3 cellular contexts compared by ENCODE assay signal in the genomic region with DNA sequence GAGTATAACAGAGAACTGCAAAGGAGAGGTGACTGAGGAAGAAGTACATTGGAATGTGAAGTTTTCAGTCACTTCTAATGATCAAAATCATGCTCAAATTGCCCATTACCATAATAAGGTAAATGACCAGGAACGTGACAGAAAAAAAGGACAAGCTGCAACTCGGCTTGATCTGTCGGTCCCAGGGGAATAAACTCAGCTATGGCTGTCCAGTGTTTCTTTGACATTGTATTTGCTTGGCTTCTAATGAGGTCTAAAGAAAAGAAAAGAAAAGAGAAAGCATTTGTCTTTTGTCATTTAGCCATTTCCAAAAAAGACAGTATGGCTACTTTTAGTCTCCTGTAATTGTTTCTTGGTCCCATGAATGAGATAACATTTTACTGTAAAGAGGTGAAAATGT.
"Had no signal": no experiment of that assay in that cellular context is flagged by ENCODE, and none has a peak within 500 bp of the region (broad histone marks: within the 10 kb centered on the region; RNA-seq: fewer than 3 reads in every experiment).

No MANE protein-coding gene starts in this region.

- H3K4me3 ChIP-seq: GM12878 had no signal

- DNase-seq: GDM1, GF-D8 had no signal
